In the genomic region with DNA sequence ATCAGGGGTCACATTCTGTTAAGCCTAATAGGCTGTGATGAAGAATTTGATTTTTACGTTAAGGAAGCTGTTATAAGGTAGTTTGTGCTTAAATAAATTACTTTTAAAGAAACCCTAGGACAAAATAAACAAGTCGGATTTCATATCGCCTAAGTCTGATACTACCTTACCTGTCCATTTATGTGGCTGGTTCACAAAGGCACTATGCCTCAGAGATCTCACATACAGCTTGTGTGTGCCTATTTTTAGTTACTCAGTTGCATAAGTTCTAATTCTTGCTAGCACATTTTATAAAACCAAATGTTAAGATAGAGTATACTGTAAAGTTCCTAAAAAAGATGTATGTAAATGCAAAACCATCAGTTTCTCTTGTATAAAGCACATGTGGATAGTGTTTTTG, we compare ENCODE assay signal across 20 cellular contexts. TPM values are rescaled to one million over a fixed set of nuclear protein-coding genes. Genes with fewer than 3 reads are reported as not detected.
DNase-seq lines count a peak whose midpoint lies in the region; ATAC-seq and TF ChIP-seq lines count a peak whose summit lies in the region.
"Had no signal": no experiment of that assay in that cellular context is flagged by ENCODE, and none has a peak within 500 bp of the region (broad histone marks: within the 10 kb centered on the region; RNA-seq: fewer than 3 reads in every experiment).

No MANE protein-coding gene starts in this region.

- H3K9ac ChIP-seq in mammary epithelial cell (ENCODE audit: insufficient read depth, low read length): no peak overlapping the region
- H3K9ac ChIP-seq: GM23248, KMS-11 had no signal

- no peak overlapping the region for H3K4me3 ChIP-seq in heart left ventricle
- no peak overlapping the region for H3K4me3 ChIP-seq in PC-9
- no peak overlapping the region for H3K4me3 ChIP-seq in gastrocnemius medialis
- no peak overlapping the region for H3K4me3 ChIP-seq in mammary epithelial cell (replicated peaks in 1 of 3; ENCODE audit: insufficient read depth in 1 of 3, low read depth in 2 of 3, low read length in 3 of 3)
- H3K4me3 ChIP-seq: GM12878, GM23248, MG63, Peyer's patch had no signal

- peaks cover 67% of the 10 kb centered on the region for H3F3A ChIP-seq in PC-9 (ENCODE audit: insufficient read depth, low read depth)

- BruUV-seq in PC-9 (replicated peaks; lab: Mats Ljungman, UMichigan) (no TSS peak), mammary epithelial cell (replicated peaks; lab: Mats Ljungman, UMichigan) (no TSS peak)

- intact Hi-C loops in heart left ventricle (cut with DNase I): loop anchor here in 1 of 10 donors (5.0 kb wide), 1 partner anchor 40 kb away; the partner anchor contains the start of gene AGFG1
- intact Hi-C loops in Right ventricle myocardium inferior (cut with DNase I): loop anchor here (5.0 kb wide), 1 partner anchor 35 kb away; no protein-coding TSS in a partner anchor
- intact Hi-C loops in PC-9 (cut with micrococcal nuclease; ENCODE audit: unreplicated experiment): no loop called here
- intact Hi-C loops in gastrocnemius medialis (cut with DNase I; ENCODE audit: low total_unique reads): no loop called here
- intact Hi-C loops in mammary epithelial cell (cut with micrococcal nuclease): no loop called here

- H2AFZ ChIP-seq in PC-9 (no peak overlapping the region), mammary epithelial cell (ENCODE audit: low read depth, low read length) (no peak overlapping the region)
- H2AFZ ChIP-seq: GM23248 had no signal

- H3K79me2 ChIP-seq in PC-9 (ENCODE audit: low read depth) (peaks cover 100% of the 10 kb centered on the region), mammary epithelial cell (ENCODE audit: insufficient read depth, low read length) (peaks cover 99% of the 10 kb centered on the region)

- H3K27ac ChIP-seq in heart left ventricle (peak overlapping the region in 1 of 12 donors; percentile 13), PC-9 (peak overlapping the region; percentile 70; the same call in 1 of the 2 replicates), epithelial cell of prostate (peak overlapping the region; percentile 36), gastrocnemius medialis (peak overlapping the region in 1 of 4 donors; percentile 6), mammary epithelial cell (ENCODE audit: insufficient read depth, low read depth, low read length) (no peak overlapping the region), substantia nigra (ENCODE audit: low read depth, low read length, poor library complexity, severe bottlenecking) (no peak overlapping the region)
- H3K27ac ChIP-seq: GM23248, KMS-11, Peyer's patch had no signal

- in situ Hi-C loops in gastrocnemius medialis (cut with MboI; ENCODE audit: low sequenced_read_pairs in 4 of 4) (no loop called here), mammary epithelial cell (cut with MboI; ENCODE audit: low sequenced_read_pairs in 2 of 2) (no loop called here)

- H3K4me2 ChIP-seq in PC-9 (no peak overlapping the region; the same call in 1 of the 2 replicates), mammary epithelial cell (ENCODE audit: insufficient read depth, low read depth, low read length) (no peak overlapping the region)
- H3K4me2 ChIP-seq: KMS-11 had no signal

- no peak for TF ChIP-seq POLR2A in heart left ventricle (IDR thresholded peaks at IDR 0.05)
- TF ChIP-seq POLR2A in gastrocnemius medialis (IDR thresholded peaks at IDR 0.05): no peak

- dilution Hi-C loops in mammary epithelial cell (cut with HindIII; ENCODE audit: low sequenced_read_pairs): no loop called here

- H3K36me3 ChIP-seq in heart left ventricle (peaks cover 0 to 3% (median 0%) of the 10 kb centered on the region in 9 donors), PC-9 (ENCODE audit: low read depth) (peaks cover 30% of the 10 kb centered on the region), gastrocnemius medialis (no peaks in the 10 kb centered on the region), mammary epithelial cell (ENCODE audit: insufficient read depth, low read length) (no peaks in the 10 kb centered on the region)

- 60 to 73% (median 61%) methylated on average over 3 of the region's 3 CpGs for WGBS in heart left ventricle, 4 donors
- 94% methylated on average over 3 of the region's 3 CpGs for WGBS in mammary epithelial cell (ENCODE audit: low coverage, missing lambda C conversion rate)

- TF ChIP-seq CTCF in heart left ventricle (IDR thresholded peaks at IDR 0.05) (no peak), PC-9 (conservative IDR thresholded peaks at IDR 0.05) (no peak), gastrocnemius medialis (IDR thresholded peaks at IDR 0.05 in 4 of 5, conservative IDR thresholded peaks at IDR 0.05 in 1 of 5) (no peak), mammary epithelial cell (conservative IDR thresholded peaks at IDR 0.05 in 1 of 2, IDR thresholded peaks at IDR 0.05 in 1 of 2; ENCODE audit: extremely low read depth in 1 of 2, insufficient read depth in 1 of 2, low read depth in 1 of 2, low read length in 2 of 2) (no peak)

- DNase-seq in heart left ventricle (no peak), Right ventricle myocardium inferior (ENCODE audit: missing footprints) (no peak), PC-9 (no peak), epithelial cell of prostate (ENCODE audit: low read depth, low spot score) (no peak), gastrocnemius medialis (no peak), mammary epithelial cell (no peak), substantia nigra (lab: John Stamatoyannopoulos, UW) (no peak)
- DNase-seq: ACHN; CD4-positive, alpha-beta T cell; DMS79; GM23248; MG63; NCI-H1105; NCI-H187 treated with DMSO at 0.1 percent for 48 hours; NCI-H2171; Peyer's patch; SHP77 treated with DMSO at 0.1 percent for 48 hours had no signal

- peaks cover 42% of the 10 kb centered on the region for H4K20me1 ChIP-seq in PC-9 (ENCODE audit: insufficient read depth)
- H4K20me1 ChIP-seq in mammary epithelial cell (ENCODE audit: insufficient read depth, low read length): peaks cover 2% of the 10 kb centered on the region

- no peaks in the 10 kb centered on the region for H3K9me2 ChIP-seq in PC-9 (ENCODE audit: insufficient read depth)

- CTCF ChIA-PET in PC-9 (lab: Charles Lee) (interaction anchor here (0.6 kb wide), 1 partner anchor 350 kb away, joined by 3 read pairs; no protein-coding TSS in a partner anchor), mammary epithelial cell (lab: Charles Lee; ENCODE audit: low non-redundant PET) (interaction anchor here (0.6 kb wide), 1 partner anchor 34 kb away, joined by 3 read pairs; no protein-coding TSS in a partner anchor)

- ATAC-seq in heart left ventricle: peak in 3 of 4 donors; percentile 48 to 62 (median 51)
- ATAC-seq in Right ventricle myocardium inferior: no peak
- peak; percentile 64 to 70 for ATAC-seq in gastrocnemius medialis
- ATAC-seq in HG02571 (IDR thresholded peaks at IDR 0.05; ENCODE audit: unreplicated experiment): no peak
- ATAC-seq: GM12878 had no signal

- H3K9me3 ChIP-seq in heart left ventricle (no peaks in the 10 kb centered on the region), PC-9 (ENCODE audit: insufficient read depth, low read depth) (peaks cover 3% of the 10 kb centered on the region; the same call in 1 of the 2 replicates), gastrocnemius medialis (no peaks in the 10 kb centered on the region), mammary epithelial cell (replicated peaks; ENCODE audit: insufficient read depth, low read length) (no peaks in the 10 kb centered on the region)
- H3K9me3 ChIP-seq: MG63, Peyer's patch had no signal

- no peaks in the 10 kb centered on the region for H3K27me3 ChIP-seq in heart left ventricle
- H3K27me3 ChIP-seq in PC-9 (ENCODE audit: insufficient read depth, low read depth): no peaks in the 10 kb centered on the region
- H3K27me3 ChIP-seq in gastrocnemius medialis: no peaks in the 10 kb centered on the region
- no peaks in the 10 kb centered on the region for H3K27me3 ChIP-seq in mammary epithelial cell (ENCODE audit: insufficient read depth, low read length)
- H3K27me3 ChIP-seq: MG63, Peyer's patch had no signal

- POLR2A ChIA-PET in PC-9 (lab: Charles Lee; ENCODE audit: unreplicated experiment): no interaction called here

- H3K4me1 ChIP-seq in heart left ventricle (peaks cover 0 to 98% (median 77%) of the 10 kb centered on the region in 12 donors), PC-9 (replicated peaks; ENCODE audit: insufficient read depth) (peaks cover 60% of the 10 kb centered on the region), gastrocnemius medialis (peaks cover 77 to 81% of the 10 kb centered on the region in 2 donors), mammary epithelial cell (ENCODE audit: insufficient read depth, low read length) (peaks cover 13% of the 10 kb centered on the region)

RNA-seq across cellular contexts. Expression of gene AGFG1, which starts 40.0 kb away (rescaled TPM):
- 10 to 100 TPM; 48.4 to 92.1 (median 60.0) TPM for total RNA-seq in heart left ventricle
- polyA plus RNA-seq in heart left ventricle: 10 to 100 TPM; 12.0 to 63.6 TPM
- 57.8 TPM for total RNA-seq in Right ventricle myocardium inferior
- total RNA-seq in PC-9 (2021): 82.8 and 119 TPM in 2 replicates
- total RNA-seq in gastrocnemius medialis: 10 to 100 TPM; 55.1 to 75.6 (median 61.5) TPM
- total RNA-seq in mammary epithelial cell: 100 to 1,000 TPM in 1 of 2 donors, 10 to 100 TPM in 1; 92.2 to 108 TPM
- polyA plus RNA-seq in mammary epithelial cell: 122 TPM
- 140 TPM for polyA minus RNA-seq in mammary epithelial cell

Comparison
In these comparisons a context has a peak if more than half of its experiments do, and no peak if none do; other contexts are left out.
1. ATAC-seq: peak in heart left ventricle (3 of 4) and gastrocnemius medialis (2 of 2); none in Right ventricle myocardium inferior (single experiment) and HG02571 (single experiment).
2. H3K27ac ChIP-seq: peak in PC-9 (single experiment) and epithelial cell of prostate (single experiment); none in mammary epithelial cell (single experiment) and substantia nigra (single experiment).